In the genomic region with DNA sequence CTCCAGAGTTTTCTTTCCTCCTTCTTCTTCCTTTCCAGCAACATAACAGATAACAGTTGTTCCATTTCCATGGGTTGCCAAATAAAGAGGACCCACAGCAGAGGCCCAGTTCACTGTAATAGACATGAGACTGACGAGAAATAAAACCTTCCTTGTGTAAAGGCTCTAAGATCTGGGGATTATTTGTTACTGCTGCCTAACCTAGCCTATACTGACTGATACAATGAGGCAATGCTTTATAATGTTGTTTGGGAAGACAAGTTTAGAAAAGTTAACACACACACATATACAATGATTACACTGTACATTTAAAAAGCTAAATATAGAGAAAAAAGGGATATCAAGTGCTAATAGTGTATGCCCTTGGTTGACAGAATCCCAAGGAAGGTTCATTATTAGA, we compare ENCODE assay signal across 7 cellular contexts.
"Had no signal": no experiment of that assay in that cellular context is flagged by ENCODE, and none has a peak within 500 bp of the region (broad histone marks: within the 10 kb centered on the region; RNA-seq: fewer than 3 reads in every experiment).

No MANE protein-coding gene starts in this region.

- H3K4me3 Mint-ChIP-seq: IgD-negative memory B cell had no signal

- FAIRE-seq: K562 had no signal

- H3K27ac ChIP-seq: HL-60, KMS-11 had no signal

- H3K27ac Mint-ChIP-seq: IgD-negative memory B cell had no signal

- H3K9ac ChIP-seq: KMS-11 had no signal

- H3K4me1 Mint-ChIP-seq: IgD-negative memory B cell had no signal

- H3K36me3 Mint-ChIP-seq: IgD-negative memory B cell had no signal

- H3K27me3 Mint-ChIP-seq: IgD-negative memory B cell had no signal

- DNase-seq: IMR-90, KBM-7, KG1 had no signal

- ATAC-seq: K562 had no signal

- H3K4me2 ChIP-seq: KMS-11 had no signal

- H3K4me3 ChIP-seq: K562 had no signal
